In the genomic region with DNA sequence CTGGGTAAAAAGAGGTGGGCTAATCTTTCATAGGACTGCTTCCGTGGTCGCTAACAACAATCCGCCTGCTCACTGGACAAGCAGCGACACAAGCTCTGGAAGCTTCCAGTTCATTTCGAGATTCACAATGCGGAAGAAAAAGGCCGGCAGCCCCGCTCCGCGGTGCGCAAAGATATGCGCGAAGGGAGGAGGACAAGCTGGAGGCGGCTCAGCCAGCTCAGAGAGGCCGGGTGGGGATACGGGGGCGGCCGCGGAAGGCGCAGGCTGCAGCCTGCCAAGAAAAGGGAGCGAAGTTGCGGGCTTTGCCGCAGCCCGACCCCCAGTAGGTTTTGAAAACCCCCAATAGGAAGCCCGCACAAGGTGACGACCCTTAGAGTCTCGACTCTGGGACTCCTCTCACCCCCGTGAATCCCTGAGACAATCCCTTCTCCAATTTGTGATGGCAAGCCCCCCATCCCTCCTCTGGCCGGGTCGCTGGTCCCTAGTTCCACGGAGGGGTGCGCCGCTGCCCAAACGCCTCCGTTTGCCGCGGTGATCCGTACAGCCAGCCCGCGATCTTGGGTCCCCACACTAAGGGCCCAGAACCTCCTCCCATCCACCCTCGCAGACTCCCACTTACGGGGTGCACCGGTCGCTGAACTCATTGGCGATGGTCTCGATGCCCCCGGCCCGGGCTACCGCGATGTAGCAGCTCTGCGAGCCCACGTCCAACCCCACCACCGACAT, we compare ENCODE assay signal across 8 cellular contexts. TPM values are rescaled to one million over a fixed set of nuclear protein-coding genes. Genes with fewer than 3 reads are reported as not detected.
DNase-seq lines count a peak whose midpoint lies in the region; ATAC-seq and TF ChIP-seq lines count a peak whose summit lies in the region.

No MANE protein-coding gene starts in this region.

- intact Hi-C loops in activated T-helper 1 cell treated with anti-CD3 and anti-CD28 coated beads, Interleukin-12 subunit alpha, Interleukin-12 subunit beta, Interleukin-2, Interleukin-4 antibody, amounts not matched to agents 30 ng/mL and 10 ng/mL and 1 ng/mL, durations not matched to agents 14 hours and 24 hours and 36 hours (cut with micrococcal nuclease): loop anchor here (5.0 to 10.0 kb wide), 4 partner anchors 856 to 1266 kb away; a partner anchor contains a TSS

- ATAC-seq in HG03045 (IDR thresholded peaks at IDR 0.05; ENCODE audit: unreplicated experiment): peak; percentile 27
- ATAC-seq in naive thymus-derived CD8-positive, alpha-beta T cell: peak in 1 of 2 donors; percentile 7
- peak; percentile 25 to 26 for ATAC-seq in stimulated activated naive B cell treated with anti-CD40 and anti-IgM and Interleukin-4, amounts not matched to agents 10 μg/mL and 1 μg/mL and 100 μg/mL, for 72 hours (replicated peaks)

- no peak for TF ChIP-seq CTCF in fibroblast of mammary gland (conservative IDR thresholded peaks at IDR 0.05; ENCODE audit: control insufficient read depth, insufficient read depth, low read depth, low read length)

- H3K27me3 Mint-ChIP-seq in activated T-helper 1 cell treated with anti-CD3 and anti-CD28 coated beads, Interleukin-12 subunit alpha, Interleukin-12 subunit beta, Interleukin-2, Interleukin-4 antibody, amounts not matched to agents 30 ng/mL and 10 ng/mL and 1 ng/mL, durations not matched to agents 14 hours and 24 hours and 36 hours (ENCODE audit: insufficient read depth): no peaks in the 10 kb centered on the region
- no peaks in the 10 kb centered on the region for H3K27me3 Mint-ChIP-seq in naive thymus-derived CD8-positive, alpha-beta T cell
- H3K27me3 Mint-ChIP-seq in stimulated activated naive B cell treated with anti-CD40 and anti-IgM and Interleukin-4, amounts not matched to agents 10 μg/mL and 1 μg/mL and 100 μg/mL, for 72 hours: no peaks in the 10 kb centered on the region

- POLR2A ChIA-PET in naive thymus-derived CD8-positive, alpha-beta T cell (lab: Charles Lee): interaction anchor here (0.5 to 2.7 kb wide), 4 partner anchors 12 to 696 kb away, joined by 3 to 13 read pairs (median 4); a partner anchor contains a TSS

- H3K4me3 ChIP-seq in fibroblast of mammary gland (ENCODE audit: control insufficient read depth, low read depth, low read length): peak overlapping the region; percentile 94

- H3K27ac Mint-ChIP-seq in activated T-helper 1 cell treated with anti-CD3 and anti-CD28 coated beads, Interleukin-12 subunit alpha, Interleukin-12 subunit beta, Interleukin-2, Interleukin-4 antibody, amounts not matched to agents 30 ng/mL and 10 ng/mL and 1 ng/mL, durations not matched to agents 14 hours and 24 hours and 36 hours: peak overlapping the region; percentile 96
- H3K27ac Mint-ChIP-seq in naive thymus-derived CD8-positive, alpha-beta T cell: peak overlapping the region; percentile 96 to 100 (median 99)
- peak overlapping the region; percentile 98 for H3K27ac Mint-ChIP-seq in stimulated activated naive B cell treated with anti-CD40 and anti-IgM and Interleukin-4, amounts not matched to agents 10 μg/mL and 1 μg/mL and 100 μg/mL, for 72 hours

- peak; percentile 17 for DNase-seq in NCI-H510A treated with DMSO at 0.1 percent for 48 hours (lab: John Stamatoyannopoulos, UW)
- no peak for DNase-seq in NCI-H510A (lab: John Stamatoyannopoulos, UW)
- DNase-seq in OCI-M1 (lab: John Stamatoyannopoulos, UW): peak; percentile 68
- peak; percentile 64 for DNase-seq in activated T-helper 1 cell treated with anti-CD3 and anti-CD28 coated beads, Interleukin-12 subunit alpha, Interleukin-12 subunit beta, Interleukin-2, Interleukin-4 antibody, amounts not matched to agents 30 ng/mL and 10 ng/mL and 1 ng/mL, durations not matched to agents 14 hours and 24 hours and 36 hours (ENCODE audit: low spot score)
- DNase-seq in fibroblast of mammary gland (ENCODE audit: low read depth): peak; percentile 69
- peak; percentile 40 to 74 (median 56) for DNase-seq in naive thymus-derived CD8-positive, alpha-beta T cell
- peak; percentile 59 for DNase-seq in stimulated activated naive B cell treated with anti-CD40 and anti-IgM and Interleukin-4, amounts not matched to agents 10 μg/mL and 1 μg/mL and 100 μg/mL, for 72 hours

- H3K36me3 Mint-ChIP-seq in activated T-helper 1 cell treated with anti-CD3 and anti-CD28 coated beads, Interleukin-12 subunit alpha, Interleukin-12 subunit beta, Interleukin-2, Interleukin-4 antibody, amounts not matched to agents 30 ng/mL and 10 ng/mL and 1 ng/mL, durations not matched to agents 14 hours and 24 hours and 36 hours (ENCODE audit: low read depth): peaks cover 34% of the 10 kb centered on the region
- peaks cover 0 to 23% (median 8%) of the 10 kb centered on the region in 3 donors for H3K36me3 Mint-ChIP-seq in naive thymus-derived CD8-positive, alpha-beta T cell
- peaks cover 11 to 19% of the 10 kb centered on the region in 2 donors for H3K36me3 Mint-ChIP-seq in stimulated activated naive B cell treated with anti-CD40 and anti-IgM and Interleukin-4, amounts not matched to agents 10 μg/mL and 1 μg/mL and 100 μg/mL, for 72 hours

- peak overlapping the region; percentile 98 for H3K4me3 Mint-ChIP-seq in activated T-helper 1 cell treated with anti-CD3 and anti-CD28 coated beads, Interleukin-12 subunit alpha, Interleukin-12 subunit beta, Interleukin-2, Interleukin-4 antibody, amounts not matched to agents 30 ng/mL and 10 ng/mL and 1 ng/mL, durations not matched to agents 14 hours and 24 hours and 36 hours
- peak overlapping the region; percentile 94 to 100 (median 97) for H3K4me3 Mint-ChIP-seq in naive thymus-derived CD8-positive, alpha-beta T cell
- H3K4me3 Mint-ChIP-seq in stimulated activated naive B cell treated with anti-CD40 and anti-IgM and Interleukin-4, amounts not matched to agents 10 μg/mL and 1 μg/mL and 100 μg/mL, for 72 hours: peak overlapping the region; percentile 98 to 99

- peaks cover 47% of the 10 kb centered on the region for H3K4me1 Mint-ChIP-seq in activated T-helper 1 cell treated with anti-CD3 and anti-CD28 coated beads, Interleukin-12 subunit alpha, Interleukin-12 subunit beta, Interleukin-2, Interleukin-4 antibody, amounts not matched to agents 30 ng/mL and 10 ng/mL and 1 ng/mL, durations not matched to agents 14 hours and 24 hours and 36 hours (ENCODE audit: low read depth)
- H3K4me1 Mint-ChIP-seq in naive thymus-derived CD8-positive, alpha-beta T cell: peaks cover 20 to 55% (median 45%) of the 10 kb centered on the region in 4 donors
- peaks cover 11 to 38% of the 10 kb centered on the region in 2 donors for H3K4me1 Mint-ChIP-seq in stimulated activated naive B cell treated with anti-CD40 and anti-IgM and Interleukin-4, amounts not matched to agents 10 μg/mL and 1 μg/mL and 100 μg/mL, for 72 hours

- no peaks in the 10 kb centered on the region for H3K9me3 Mint-ChIP-seq in activated T-helper 1 cell treated with anti-CD3 and anti-CD28 coated beads, Interleukin-12 subunit alpha, Interleukin-12 subunit beta, Interleukin-2, Interleukin-4 antibody, amounts not matched to agents 30 ng/mL and 10 ng/mL and 1 ng/mL, durations not matched to agents 14 hours and 24 hours and 36 hours
- no peaks in the 10 kb centered on the region for H3K9me3 Mint-ChIP-seq in naive thymus-derived CD8-positive, alpha-beta T cell
- no peaks in the 10 kb centered on the region for H3K9me3 Mint-ChIP-seq in stimulated activated naive B cell treated with anti-CD40 and anti-IgM and Interleukin-4, amounts not matched to agents 10 μg/mL and 1 μg/mL and 100 μg/mL, for 72 hours

RNA-seq across cellular contexts. Expression of a gene that starts 0.7 kb away (rescaled TPM):
- 310 and 326 TPM in 2 replicates for total RNA-seq in activated T-helper 1 cell treated with anti-CD3 and anti-CD28 coated beads, Interleukin-12 subunit alpha, Interleukin-12 subunit beta, Interleukin-2, Interleukin-4 antibody, amounts not matched to agents 30 ng/mL and 10 ng/mL and 1 ng/mL, durations not matched to agents 14 hours and 24 hours and 36 hours
- total RNA-seq in naive thymus-derived CD8-positive, alpha-beta T cell: 100 to 1,000 TPM in 1 of 2 experiments, 10 to 100 TPM in 1; 98.4 to 105 TPM
- 10 to 100 TPM; 36.2 to 66.8 (median 52.5) TPM for polyA plus RNA-seq in naive thymus-derived CD8-positive, alpha-beta T cell

RNA-seq across cellular contexts. Expression of a gene that starts 38.8 kb away (rescaled TPM):
- total RNA-seq in activated T-helper 1 cell treated with anti-CD3 and anti-CD28 coated beads, Interleukin-12 subunit alpha, Interleukin-12 subunit beta, Interleukin-2, Interleukin-4 antibody, amounts not matched to agents 30 ng/mL and 10 ng/mL and 1 ng/mL, durations not matched to agents 14 hours and 24 hours and 36 hours: 4.2 and 4.3 TPM in 2 replicates
- total RNA-seq in naive thymus-derived CD8-positive, alpha-beta T cell: 1 to 10 TPM; 6.5 to 6.9 TPM
- polyA plus RNA-seq in naive thymus-derived CD8-positive, alpha-beta T cell: 1 to 10 TPM; 6.3 to 7.4 (median 7.2) TPM
